Comparison of ENCODE assay signal across 1 cellular context in genomic region chr1:161177936-161178244, GRCh38.
A peak's percentile ranks its signal among the peaks of the same experiment; 100 is the strongest.
TF ChIP-seq lines count a peak whose summit lies in the region.

No MANE protein-coding gene starts in this region.

TF ChIP-seq in K562, 482 proteins besides CTCF, POLR2A, EP300 and RAD21 (continued from another document and continues in another):
- TF ChIP-seq, protein P1, sequence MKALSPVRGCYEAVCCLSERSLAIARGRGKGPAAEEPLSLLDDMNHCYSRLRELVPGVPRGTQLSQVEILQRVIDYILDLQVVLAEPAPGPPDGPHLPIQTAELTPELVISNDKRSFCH (CRISPR knock-in tag; IDR thresholded peaks at IDR 0.05): no peak
- TF ChIP-seq, protein P1 (tag; IDR thresholded peaks at IDR 0.05): 0 out of 2 replicates have a peak, but pooled peaks have one; percentile 12
- TF ChIP-seq FOXA3 (CRISPR knock-in tag; conservative IDR thresholded peaks at IDR 0.05 in 1 of 2, IDR thresholded peaks at IDR 0.05 in 1 of 2) (no peak), VEZF1 (CRISPR knock-in tag; IDR thresholded peaks at IDR 0.05) (no peak), SRSF3 (IDR thresholded peaks at IDR 0.05; ENCODE audit: insufficient read depth, low read length) (no peak), ZBTB26 (CRISPR knock-in tag; IDR thresholded peaks at IDR 0.05) (no peak), BRD9 (IDR thresholded peaks at IDR 0.05; ENCODE audit: low read depth, partially characterized antibody) (peak; percentile 37), TFE3 (CRISPR knock-in tag; IDR thresholded peaks at IDR 0.05) (no peak), SP1 (CRISPR knock-in tag; IDR thresholded peaks at IDR 0.05) (peak; percentile 12; the same call in 1 of the 2 replicates), CXXC5 (CRISPR knock-in tag; IDR thresholded peaks at IDR 0.05) (no peak), MYC (IDR thresholded peaks at IDR 0.05; ENCODE audit: low read depth, low read length) (no peak), MYC (CRISPR knock-in tag; IDR thresholded peaks at IDR 0.05; ENCODE audit: borderline replicate concordance, low read depth) (no peak), NR2F6 (CRISPR knock-in tag; IDR thresholded peaks at IDR 0.05) (no peak), ARNT (IDR thresholded peaks at IDR 0.05) (0 out of 4 replicates have a peak, but pooled peaks of 1 of the 2 experiments have one; percentile 42), ZNF140 (CRISPR knock-in tag; IDR thresholded peaks at IDR 0.05) (no peak), NRF1 (conservative IDR thresholded peaks at IDR 0.05 in 1 of 2, IDR thresholded peaks at IDR 0.05 in 1 of 2) (peak in 1 of 2 experiments; percentile 32; a peak in 1 of 4 replicates), STAT5B (CRISPR knock-in tag; IDR thresholded peaks at IDR 0.05) (no peak), ZNF197 (CRISPR knock-in tag; IDR thresholded peaks at IDR 0.05; ENCODE audit: low read depth) (no peak), SMC3 (conservative IDR thresholded peaks at IDR 0.05; ENCODE audit: insufficient read depth, low read depth, low read length) (no peak), RFX7 (CRISPR knock-in tag; IDR thresholded peaks at IDR 0.05) (no peak), SLC30A9 (CRISPR knock-in tag; IDR thresholded peaks at IDR 0.05) (no peak), ETV5 (CRISPR knock-in tag; IDR thresholded peaks at IDR 0.05; ENCODE audit: low read depth) (no peak), RFX5 (IDR thresholded peaks at IDR 0.05; ENCODE audit: low read depth, low read length) (no peak), ZBTB1 (CRISPR knock-in tag; IDR thresholded peaks at IDR 0.05; ENCODE audit: borderline replicate concordance, low read depth) (no peak), GTF2F1 (IDR thresholded peaks at IDR 0.05; ENCODE audit: low read depth, low read length) (no peak), ZNF561 (CRISPR knock-in tag; conservative IDR thresholded peaks at IDR 0.05) (no peak), TEAD2 (tag; IDR thresholded peaks at IDR 0.05) (no peak), PKNOX1 (IDR thresholded peaks at IDR 0.05) (no peak), ZBTB49 (CRISPR knock-in tag; IDR thresholded peaks at IDR 0.05; ENCODE audit: borderline replicate concordance) (no peak), SREBF2 (CRISPR knock-in tag; IDR thresholded peaks at IDR 0.05) (no peak)
- TF ChIP-seq, protein P2, sequence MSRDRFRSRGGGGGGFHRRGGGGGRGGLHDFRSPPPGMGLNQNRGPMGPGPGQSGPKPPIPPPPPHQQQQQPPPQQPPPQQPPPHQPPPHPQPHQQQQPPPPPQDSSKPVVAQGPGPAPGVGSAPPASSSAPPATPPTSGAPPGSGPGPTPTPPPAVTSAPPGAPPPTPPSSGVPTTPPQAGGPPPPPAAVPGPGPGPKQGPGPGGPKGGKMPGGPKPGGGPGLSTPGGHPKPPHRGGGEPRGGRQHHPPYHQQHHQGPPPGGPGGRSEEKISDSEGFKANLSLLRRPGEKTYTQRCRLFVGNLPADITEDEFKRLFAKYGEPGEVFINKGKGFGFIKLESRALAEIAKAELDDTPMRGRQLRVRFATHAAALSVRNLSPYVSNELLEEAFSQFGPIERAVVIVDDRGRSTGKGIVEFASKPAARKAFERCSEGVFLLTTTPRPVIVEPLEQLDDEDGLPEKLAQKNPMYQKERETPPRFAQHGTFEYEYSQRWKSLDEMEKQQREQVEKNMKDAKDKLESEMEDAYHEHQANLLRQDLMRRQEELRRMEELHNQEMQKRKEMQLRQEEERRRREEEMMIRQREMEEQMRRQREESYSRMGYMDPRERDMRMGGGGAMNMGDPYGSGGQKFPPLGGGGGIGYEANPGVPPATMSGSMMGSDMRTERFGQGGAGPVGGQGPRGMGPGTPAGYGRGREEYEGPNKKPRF (IDR thresholded peaks at IDR 0.05; ENCODE audit: low read depth, low read length): no peak
- TF ChIP-seq, protein P3, sequence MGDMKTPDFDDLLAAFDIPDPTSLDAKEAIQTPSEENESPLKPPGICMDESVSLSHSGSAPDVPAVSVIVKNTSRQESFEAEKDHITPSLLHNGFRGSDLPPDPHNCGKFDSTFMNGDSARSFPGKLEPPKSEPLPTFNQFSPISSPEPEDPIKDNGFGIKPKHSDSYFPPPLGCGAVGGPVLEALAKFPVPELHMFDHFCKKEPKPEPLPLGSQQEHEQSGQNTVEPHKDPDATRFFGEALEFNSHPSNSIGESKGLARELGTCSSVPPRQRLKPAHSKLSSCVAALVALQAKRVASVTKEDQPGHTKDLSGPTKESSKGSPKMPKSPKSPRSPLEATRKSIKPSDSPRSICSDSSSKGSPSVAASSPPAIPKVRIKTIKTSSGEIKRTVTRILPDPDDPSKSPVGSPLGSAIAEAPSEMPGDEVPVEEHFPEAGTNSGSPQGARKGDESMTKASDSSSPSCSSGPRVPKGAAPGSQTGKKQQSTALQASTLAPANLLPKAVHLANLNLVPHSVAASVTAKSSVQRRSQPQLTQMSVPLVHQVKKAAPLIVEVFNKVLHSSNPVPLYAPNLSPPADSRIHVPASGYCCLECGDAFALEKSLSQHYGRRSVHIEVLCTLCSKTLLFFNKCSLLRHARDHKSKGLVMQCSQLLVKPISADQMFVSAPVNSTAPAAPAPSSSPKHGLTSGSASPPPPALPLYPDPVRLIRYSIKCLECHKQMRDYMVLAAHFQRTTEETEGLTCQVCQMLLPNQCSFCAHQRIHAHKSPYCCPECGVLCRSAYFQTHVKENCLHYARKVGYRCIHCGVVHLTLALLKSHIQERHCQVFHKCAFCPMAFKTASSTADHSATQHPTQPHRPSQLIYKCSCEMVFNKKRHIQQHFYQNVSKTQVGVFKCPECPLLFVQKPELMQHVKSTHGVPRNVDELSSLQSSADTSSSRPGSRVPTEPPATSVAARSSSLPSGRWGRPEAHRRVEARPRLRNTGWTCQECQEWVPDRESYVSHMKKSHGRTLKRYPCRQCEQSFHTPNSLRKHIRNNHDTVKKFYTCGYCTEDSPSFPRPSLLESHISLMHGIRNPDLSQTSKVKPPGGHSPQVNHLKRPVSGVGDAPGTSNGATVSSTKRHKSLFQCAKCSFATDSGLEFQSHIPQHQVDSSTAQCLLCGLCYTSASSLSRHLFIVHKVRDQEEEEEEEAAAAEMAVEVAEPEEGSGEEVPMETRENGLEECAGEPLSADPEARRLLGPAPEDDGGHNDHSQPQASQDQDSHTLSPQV (IDR thresholded peaks at IDR 0.05): 0 out of 2 replicates have a peak, but pooled peaks have one; percentile 6
- TF ChIP-seq, protein P4, sequence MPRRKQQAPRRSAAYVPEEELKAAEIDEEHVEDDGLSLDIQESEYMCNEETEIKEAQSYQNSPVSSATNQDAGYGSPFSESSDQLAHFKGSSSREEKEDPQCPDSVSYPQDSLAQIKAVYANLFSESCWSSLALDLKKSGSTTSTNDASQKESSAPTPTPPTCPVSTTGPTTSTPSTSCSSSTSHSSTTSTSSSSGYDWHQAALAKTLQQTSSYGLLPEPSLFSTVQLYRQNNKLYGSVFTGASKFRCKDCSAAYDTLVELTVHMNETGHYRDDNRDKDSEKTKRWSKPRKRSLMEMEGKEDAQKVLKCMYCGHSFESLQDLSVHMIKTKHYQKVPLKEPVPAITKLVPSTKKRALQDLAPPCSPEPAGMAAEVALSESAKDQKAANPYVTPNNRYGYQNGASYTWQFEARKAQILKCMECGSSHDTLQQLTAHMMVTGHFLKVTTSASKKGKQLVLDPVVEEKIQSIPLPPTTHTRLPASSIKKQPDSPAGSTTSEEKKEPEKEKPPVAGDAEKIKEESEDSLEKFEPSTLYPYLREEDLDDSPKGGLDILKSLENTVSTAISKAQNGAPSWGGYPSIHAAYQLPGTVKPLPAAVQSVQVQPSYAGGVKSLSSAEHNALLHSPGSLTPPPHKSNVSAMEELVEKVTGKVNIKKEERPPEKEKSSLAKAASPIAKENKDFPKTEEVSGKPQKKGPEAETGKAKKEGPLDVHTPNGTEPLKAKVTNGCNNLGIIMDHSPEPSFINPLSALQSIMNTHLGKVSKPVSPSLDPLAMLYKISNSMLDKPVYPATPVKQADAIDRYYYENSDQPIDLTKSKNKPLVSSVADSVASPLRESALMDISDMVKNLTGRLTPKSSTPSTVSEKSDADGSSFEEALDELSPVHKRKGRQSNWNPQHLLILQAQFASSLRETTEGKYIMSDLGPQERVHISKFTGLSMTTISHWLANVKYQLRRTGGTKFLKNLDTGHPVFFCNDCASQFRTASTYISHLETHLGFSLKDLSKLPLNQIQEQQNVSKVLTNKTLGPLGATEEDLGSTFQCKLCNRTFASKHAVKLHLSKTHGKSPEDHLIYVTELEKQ (CRISPR knock-in tag; IDR thresholded peaks at IDR 0.05): no peak
- TF ChIP-seq, protein P5, sequence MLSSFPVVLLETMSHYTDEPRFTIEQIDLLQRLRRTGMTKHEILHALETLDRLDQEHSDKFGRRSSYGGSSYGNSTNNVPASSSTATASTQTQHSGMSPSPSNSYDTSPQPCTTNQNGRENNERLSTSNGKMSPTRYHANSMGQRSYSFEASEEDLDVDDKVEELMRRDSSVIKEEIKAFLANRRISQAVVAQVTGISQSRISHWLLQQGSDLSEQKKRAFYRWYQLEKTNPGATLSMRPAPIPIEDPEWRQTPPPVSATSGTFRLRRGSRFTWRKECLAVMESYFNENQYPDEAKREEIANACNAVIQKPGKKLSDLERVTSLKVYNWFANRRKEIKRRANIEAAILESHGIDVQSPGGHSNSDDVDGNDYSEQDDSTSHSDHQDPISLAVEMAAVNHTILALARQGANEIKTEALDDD (IDR thresholded peaks at IDR 0.05): no peak
- TF ChIP-seq, protein P6, sequence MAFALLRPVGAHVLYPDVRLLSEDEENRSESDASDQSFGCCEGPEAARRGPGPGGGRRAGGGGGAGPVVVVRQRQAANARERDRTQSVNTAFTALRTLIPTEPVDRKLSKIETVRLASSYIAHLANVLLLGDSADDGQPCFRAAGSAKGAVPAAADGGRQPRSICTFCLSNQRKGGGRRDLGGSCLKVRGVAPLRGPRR (CRISPR knock-in tag; IDR thresholded peaks at IDR 0.05): no peak
